Comparison of ENCODE assay signal across 20 cellular contexts in the genomic region with DNA sequence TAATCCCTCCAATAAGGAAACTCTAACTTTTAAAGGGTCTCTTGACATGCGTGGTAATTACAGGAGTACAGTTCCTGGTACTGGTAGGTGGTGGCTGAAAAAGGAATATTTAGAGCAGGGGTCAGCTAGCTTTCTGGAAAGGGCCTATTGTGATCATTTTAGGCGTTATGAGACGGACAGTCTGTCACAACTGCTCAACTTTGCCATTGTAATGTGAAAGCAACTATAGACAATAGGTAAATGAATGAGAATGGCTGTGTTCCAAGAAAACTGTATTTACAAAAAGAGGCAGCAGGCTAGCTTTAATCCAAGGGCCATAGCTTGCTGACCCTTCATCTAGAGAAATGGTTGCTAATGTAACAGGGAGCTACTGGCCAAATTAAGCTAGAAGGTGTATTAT.
"Had no signal": no experiment of that assay in that cellular context is flagged by ENCODE, and none has a peak within 500 bp of the region (broad histone marks: within the 10 kb centered on the region; RNA-seq: fewer than 3 reads in every experiment).

No MANE protein-coding gene starts in this region.

- DNase-seq: activated CD4-positive, alpha-beta T cell treated with anti-CD3 and anti-CD28 coated beads for 4 hours; activated CD4-positive, alpha-beta T cell treated with anti-CD3 and anti-CD28 coated beads, Interleukin-2, amount 50 U/mL, for 4 hours; activated CD8-positive, alpha-beta memory T cell treated with anti-CD3 and anti-CD28 coated beads, Interleukin-2, amount 50 U/mL, for 48 hours; activated CD8-positive, alpha-beta T cell treated with anti-CD3 and anti-CD28 coated beads, Interleukin-2, amount 10 ng/mL, durations not matched to agents 7 days and 5 days; activated naive CD4-positive, alpha-beta T cell treated with anti-CD3 and anti-CD28 coated beads, Interleukin-2, amount 50 U/mL, for 16 hours; activated naive CD8-positive, alpha-beta T cell treated with anti-CD3 and anti-CD28 coated beads, Interleukin-2, amount 10 ng/mL, durations not matched to agents 7 days and 5 days; activated T-cell treated with anti-CD3 and anti-CD28 coated beads, Interleukin-2, amount 50 U/mL, for 1 hour; adrenal gland; anterior cingulate cortex; caudate nucleus; NCI-H1092; NCI-H1417; NCI-H1930; NCI-H2107; NCI-H345; NCI-H510A; NCI-H526 treated with DMSO at 0.1 percent for 48 hours; SJCRH30 had no signal

- H3K27ac ChIP-seq: adrenal gland, KMS-11, SJCRH30 had no signal

- H3K4me3 ChIP-seq: adrenal gland, SJCRH30 had no signal

- H3K27me3 ChIP-seq: adrenal gland, SJCRH30 had no signal

- H3K36me3 ChIP-seq: adrenal gland, SJCRH30 had no signal

- H3K9me3 ChIP-seq: adrenal gland, SJCRH30 had no signal

- ATAC-seq: activated CD4-positive, CD25-positive, alpha-beta regulatory T cell treated with anti-CD3 and anti-CD28 coated beads, Interleukin-2, amount 50 U/mL, for 24 hours; activated CD8-positive, alpha-beta T cell treated with anti-CD3 and anti-CD28 coated beads, Interleukin-2, amount 10 ng/mL, durations not matched to agents 7 days and 5 days had no signal

- H3K9ac ChIP-seq: KMS-11 had no signal

- H3K4me2 ChIP-seq: KMS-11 had no signal

- H3K4me1 ChIP-seq: adrenal gland, SJCRH30 had no signal
